Comparison of ENCODE assay signal across 16 cellular contexts in the genomic region with DNA sequence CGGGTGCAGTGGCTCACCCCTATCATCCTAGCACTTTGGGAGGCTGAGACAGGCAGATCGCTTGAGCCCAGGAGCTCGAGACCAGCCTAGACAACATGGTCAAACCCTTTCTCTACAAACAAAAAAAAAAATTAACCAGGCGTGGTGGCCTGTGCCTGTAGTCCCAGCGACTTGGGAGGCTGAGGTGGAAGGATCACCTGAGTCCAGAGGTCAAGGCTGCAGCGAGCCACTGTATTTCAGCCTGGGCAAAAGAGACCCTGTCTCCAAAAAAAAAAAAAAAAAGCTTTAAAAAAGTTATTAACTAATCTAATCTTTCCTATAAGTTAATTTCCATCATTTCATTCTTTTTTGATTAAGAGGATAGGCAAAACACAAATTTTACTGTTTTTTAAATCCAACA. TPM values are rescaled to one million over a fixed set of nuclear protein-coding genes. Genes with fewer than 3 reads are reported as not detected.
DNase-seq lines count a peak whose midpoint lies in the region; ATAC-seq and TF ChIP-seq lines count a peak whose summit lies in the region.
"Had no signal": no experiment of that assay in that cellular context is flagged by ENCODE, and none has a peak within 500 bp of the region (broad histone marks: within the 10 kb centered on the region; RNA-seq: fewer than 3 reads in every experiment).

No MANE protein-coding gene starts in this region.

- H3K27ac ChIP-seq in CD4-positive, alpha-beta memory T cell (ENCODE audit: low read depth, low read length) = no peak overlapping the region
- H3K27ac ChIP-seq in HEK293 (ENCODE audit: extremely low read depth, low read depth, low read length) = no peak overlapping the region
- H3K27ac ChIP-seq: KMS-11, parathyroid adenoma had no signal

- POLR2A ChIA-PET in CD4-positive, alpha-beta memory T cell (lab: Charles Lee; ENCODE audit: partially characterized antibody) = interaction anchor here (0.8 kb wide), 1 partner anchor 166 kb away, joined by 3 read pairs; no protein-coding TSS in a partner anchor
- POLR2A ChIA-PET in HEK293 (lab: Yijun Ruan, JAX) = interaction anchor here (1.3 kb wide), 1 partner anchor 168 kb away, joined by 6 read pairs; the partner anchor contains the start of gene UBB
- POLR2A ChIA-PET in activated CD8-positive, alpha-beta T cell treated with anti-CD3 and anti-CD28 coated beads, Interleukin-2, amount 10 ng/mL, durations not matched to agents 7 days and 5 days (lab: Charles Lee) = no interaction called here

- H3K36me3 ChIP-seq in CD4-positive, alpha-beta memory T cell (ENCODE audit: insufficient read depth, low read length) = no peaks in the 10 kb centered on the region
- no peaks in the 10 kb centered on the region for H3K36me3 ChIP-seq in HEK293 (ENCODE audit: control insufficient read depth in 2 of 2, insufficient read depth in 1 of 2, low read length in 2 of 2)
- H3K36me3 ChIP-seq: ascending aorta, esophagus squamous epithelium, Peyer's patch had no signal

- no peak for TF ChIP-seq CTCF in HEK293 (tag by site-specific recombination; IDR thresholded peaks at IDR 0.05)

- H3K27ac Mint-ChIP-seq in CD4-positive, alpha-beta memory T cell = peak overlapping the region in 5 of 7 donors; percentile 8 to 94 (median 76)
- H3K27ac Mint-ChIP-seq in activated CD8-positive, alpha-beta T cell treated with anti-CD3 and anti-CD28 coated beads, Interleukin-2, amount 10 ng/mL, durations not matched to agents 7 days and 5 days = no peak overlapping the region
- H3K27ac Mint-ChIP-seq in naive B cell = peak overlapping the region in 2 of 6 donors; percentile 20 to 75

- intact Hi-C loops in CD4-positive, alpha-beta memory T cell (cut with micrococcal nuclease) = no loop called here

- peaks cover 30 to 63% (median 40%) of the 10 kb centered on the region in 4 donors for H3K4me1 Mint-ChIP-seq in CD4-positive, alpha-beta memory T cell
- peaks cover 43% of the 10 kb centered on the region for H3K4me1 Mint-ChIP-seq in activated CD8-positive, alpha-beta T cell treated with anti-CD3 and anti-CD28 coated beads, Interleukin-2, amount 10 ng/mL, durations not matched to agents 7 days and 5 days (ENCODE audit: low read depth)
- H3K4me1 Mint-ChIP-seq in naive B cell = peaks cover 24 to 61% (median 48%) of the 10 kb centered on the region in 3 donors

- no peaks in the 10 kb centered on the region for H3K9me3 ChIP-seq in CD4-positive, alpha-beta memory T cell (ENCODE audit: control insufficient read depth in 1 of 2, low read length in 2 of 2)
- H3K9me3 ChIP-seq in HEK293 (ENCODE audit: control insufficient read depth, insufficient read depth, low read depth, low read length) = no peaks in the 10 kb centered on the region
- H3K9me3 ChIP-seq: ascending aorta, esophagus squamous epithelium, Peyer's patch had no signal

- CTCF ChIA-PET in CD4-positive, alpha-beta memory T cell (lab: Charles Lee; ENCODE audit: partially characterized antibody) = interaction anchor here (0.6 kb wide), 2 partner anchors 241 to 308 kb away, joined by 3 to 4 read pairs; no protein-coding TSS in a partner anchor
- CTCF ChIA-PET in HEK293 (lab: Yijun Ruan, JAX) = interaction anchor here (0.6 kb wide), 1 partner anchor 18 kb away, joined by 3 read pairs; no protein-coding TSS in a partner anchor
- CTCF ChIA-PET in activated CD8-positive, alpha-beta T cell treated with anti-CD3 and anti-CD28 coated beads, Interleukin-2, amount 10 ng/mL, durations not matched to agents 7 days and 5 days (lab: Charles Lee) = no interaction called here

- no peaks in the 10 kb centered on the region for H3K27me3 Mint-ChIP-seq in CD4-positive, alpha-beta memory T cell
- H3K27me3 Mint-ChIP-seq in activated CD8-positive, alpha-beta T cell treated with anti-CD3 and anti-CD28 coated beads, Interleukin-2, amount 10 ng/mL, durations not matched to agents 7 days and 5 days (ENCODE audit: low read depth) = no peaks in the 10 kb centered on the region
- no peaks in the 10 kb centered on the region for H3K27me3 Mint-ChIP-seq in naive B cell

- no peak for ATAC-seq in activated CD8-positive, alpha-beta T cell treated with anti-CD3 and anti-CD28 coated beads, Interleukin-2, amount 10 ng/mL, durations not matched to agents 7 days and 5 days
- ATAC-seq in naive B cell (ENCODE audit: low read depth in 2 of 2) = no peak
- no peak for ATAC-seq in GM21528 (IDR thresholded peaks at IDR 0.05; ENCODE audit: low FRiP score, unreplicated experiment)
- no peak for ATAC-seq in GM18511 (IDR thresholded peaks at IDR 0.05; ENCODE audit: unreplicated experiment)

- H3K4me3 Mint-ChIP-seq in CD4-positive, alpha-beta memory T cell = peak overlapping the region; percentile 41 to 98 (median 93)
- H3K4me3 Mint-ChIP-seq in activated CD8-positive, alpha-beta T cell treated with anti-CD3 and anti-CD28 coated beads, Interleukin-2, amount 10 ng/mL, durations not matched to agents 7 days and 5 days = peak overlapping the region; percentile 84
- peak overlapping the region in 5 of 8 donors; percentile 12 to 96 (median 54) for H3K4me3 Mint-ChIP-seq in naive B cell

- no peak overlapping the region for H3K4me3 ChIP-seq in CD4-positive, alpha-beta memory T cell (ENCODE audit: low read length in 2 of 2)
- no peak overlapping the region for H3K4me3 ChIP-seq in HEK293 (ENCODE audit: low read depth, low read length)

- no peaks in the 10 kb centered on the region for H3K9me3 Mint-ChIP-seq in CD4-positive, alpha-beta memory T cell
- no peaks in the 10 kb centered on the region for H3K9me3 Mint-ChIP-seq in activated CD8-positive, alpha-beta T cell treated with anti-CD3 and anti-CD28 coated beads, Interleukin-2, amount 10 ng/mL, durations not matched to agents 7 days and 5 days (ENCODE audit: insufficient read depth)
- H3K9me3 Mint-ChIP-seq in naive B cell = no peaks in the 10 kb centered on the region

- no peak for DNase-seq in CD4-positive, alpha-beta memory T cell
- no peak for DNase-seq in activated CD8-positive, alpha-beta T cell treated with anti-CD3 and anti-CD28 coated beads, Interleukin-2, amount 10 ng/mL, durations not matched to agents 7 days and 5 days
- DNase-seq in naive B cell = no peak
- no peak for DNase-seq in Kasumi-1 (lab: John Stamatoyannopoulos, UW)
- DNase-seq in NCI-H1105 (lab: John Stamatoyannopoulos, UW) = no peak
- DNase-seq: esophagus squamous epithelium, kidney glomerular epithelial cell, NCI-H146, NCI-H446 had no signal

- H3K27me3 ChIP-seq in CD4-positive, alpha-beta memory T cell (ENCODE audit: insufficient read depth, low read length) = no peaks in the 10 kb centered on the region
- H3K27me3 ChIP-seq: ascending aorta, esophagus squamous epithelium, Peyer's patch had no signal

- peaks cover 51% of the 10 kb centered on the region for H3K4me1 ChIP-seq in CD4-positive, alpha-beta memory T cell (ENCODE audit: insufficient read depth, low read length)
- peaks cover 6% of the 10 kb centered on the region; the same call in 1 of the 2 replicates for H3K4me1 ChIP-seq in HEK293 (ENCODE audit: control insufficient read depth, insufficient read depth, low read length)
- H3K4me1 ChIP-seq: parathyroid adenoma had no signal

- H3K36me3 Mint-ChIP-seq in CD4-positive, alpha-beta memory T cell = peaks cover 0 to 21% of the 10 kb centered on the region in 2 donors
- H3K36me3 Mint-ChIP-seq in activated CD8-positive, alpha-beta T cell treated with anti-CD3 and anti-CD28 coated beads, Interleukin-2, amount 10 ng/mL, durations not matched to agents 7 days and 5 days (ENCODE audit: low read depth) = peaks cover 3% of the 10 kb centered on the region
- H3K36me3 Mint-ChIP-seq in naive B cell = no peaks in the 10 kb centered on the region

TF ChIP-seq in HEK293, 187 proteins besides CTCF, POLR2A, EP300 and RAD21:
- TF ChIP-seq ZBTB6 (tag by site-specific recombination; IDR thresholded peaks at IDR 0.05) = 0 out of 2 replicates have a peak, but pooled peaks have one; percentile 49
- no peak for TF ChIP-seq ZFP3 (tag by site-specific recombination; IDR thresholded peaks at IDR 0.05; ENCODE audit: low read depth)

RNA-seq across cellular contexts. Expression of gene NCOR1, which starts 2.5 kb away (rescaled TPM):
- 100 to 1,000 TPM; 156 to 169 TPM for total RNA-seq in CD4-positive, alpha-beta memory T cell
- polyA plus RNA-seq in CD4-positive, alpha-beta memory T cell = 100 to 1,000 TPM in 1 of 2 donors, 10 to 100 TPM in 1; 26.4 to 168 TPM
- 100 to 1,000 TPM; 160 to 161 TPM for total RNA-seq in activated CD8-positive, alpha-beta T cell treated with anti-CD3 and anti-CD28 coated beads, Interleukin-2, amount 10 ng/mL, durations not matched to agents 7 days and 5 days
- polyA plus RNA-seq in naive B cell (ENCODE audit: low read depth in 6 of 6) = 100 to 1,000 TPM in 1 of 6 donors, 10 to 100 TPM in 5; 65.6 to 181 (median 69.0) TPM

RNA-seq across cellular contexts. Expression of gene PIGL, which starts 4.2 kb away (rescaled TPM):
- total RNA-seq in CD4-positive, alpha-beta memory T cell = 10 to 100 TPM; 71.0 to 71.1 TPM
- 10 to 100 TPM in 1 of 2 donors, 1 to 10 TPM in 1; 8.1 to 17.0 TPM for polyA plus RNA-seq in CD4-positive, alpha-beta memory T cell
- total RNA-seq in activated CD8-positive, alpha-beta T cell treated with anti-CD3 and anti-CD28 coated beads, Interleukin-2, amount 10 ng/mL, durations not matched to agents 7 days and 5 days = 10 to 100 TPM; 22.4 to 24.1 TPM
- polyA plus RNA-seq in naive B cell (ENCODE audit: low read depth in 6 of 6) = 10 to 100 TPM in 3 of 6 donors, 1 to 10 TPM in 3; 7.1 to 16.1 (median 9.5) TPM
